Comparison of ENCODE assay signal across 18 cellular contexts in the genomic region with DNA sequence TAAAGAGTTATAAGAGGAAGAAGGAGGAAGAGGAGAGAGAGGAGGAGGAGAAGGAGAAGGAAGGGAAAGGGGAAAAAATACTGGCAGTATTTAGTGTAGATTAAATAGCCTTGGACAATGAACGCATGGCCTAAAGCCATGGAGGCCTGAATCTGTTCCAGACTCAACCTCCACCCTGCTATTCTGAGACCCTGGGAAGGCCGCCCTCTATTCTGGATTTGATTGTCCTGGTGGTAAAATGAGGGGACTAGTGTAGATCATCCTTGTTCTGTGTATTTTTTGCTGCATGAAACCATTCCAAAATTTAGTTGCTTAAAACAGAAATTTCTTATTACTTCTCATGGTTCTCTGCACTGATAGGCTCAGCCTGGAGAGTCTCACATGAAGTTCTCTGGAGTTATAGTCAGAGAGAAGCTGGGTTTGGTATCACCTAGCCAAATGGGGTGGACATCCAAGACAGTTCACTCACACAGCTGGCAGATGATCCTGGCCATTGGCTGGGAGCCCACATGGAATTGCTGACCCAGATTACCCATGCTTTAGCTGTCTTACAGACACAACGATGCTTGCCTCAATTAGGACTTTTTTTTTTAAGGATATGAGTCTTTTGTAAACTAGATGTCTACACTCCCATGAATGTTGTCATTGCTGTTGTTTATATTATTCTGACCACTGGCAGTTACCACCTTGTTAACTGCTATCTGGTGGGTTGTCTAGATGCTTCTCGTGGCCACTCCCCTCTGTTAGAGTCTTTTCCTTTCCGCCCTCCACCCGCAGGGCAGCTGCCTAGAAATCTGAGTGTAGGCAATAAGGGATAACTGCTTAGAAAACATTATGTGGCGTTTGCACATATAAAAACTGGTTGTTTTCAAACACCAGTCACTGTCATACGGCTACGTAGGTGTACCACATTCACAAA.
DNase-seq lines count a peak whose midpoint lies in the region; ATAC-seq and TF ChIP-seq lines count a peak whose summit lies in the region.
"Had no signal": no experiment of that assay in that cellular context is flagged by ENCODE, and none has a peak within 500 bp of the region (broad histone marks: within the 10 kb centered on the region; RNA-seq: fewer than 3 reads in every experiment).

No MANE protein-coding gene starts in this region.

- H3K4me3 ChIP-seq in MG63 (no peak overlapping the region), fibroblast of villous mesenchyme (ENCODE audit: low read depth, low read length) (no peak overlapping the region), trophoblast cell (ENCODE audit: low read depth, low read length) (no peak overlapping the region), lower leg skin (ENCODE audit: low read depth, poor library complexity, severe bottlenecking) (no peak overlapping the region)

- no peak overlapping the region for H3K27ac ChIP-seq in trophoblast cell (ENCODE audit: low read depth, low read length)
- H3K27ac ChIP-seq: epithelial cell of prostate had no signal

- H2AK5ac ChIP-seq in trophoblast cell (ENCODE audit: low read length): no peak overlapping the region

- no peaks in the 10 kb centered on the region for H3K9me3 Mint-ChIP-seq in stimulated activated memory B cell treated with anti-CD40 and anti-IgM and Interleukin-4, amounts not matched to agents 10 μg/mL and 1 μg/mL and 100 μg/mL, for 72 hours
- H3K9me3 Mint-ChIP-seq: dendritic cell treated with granulocyte-macrophage colony-stimulating factor and Interleukin-4, amounts not matched to agents 40 ng/mL and 50 ng/mL, for 4 days; immature natural killer cell; T-helper 2 cell treated with Interferon-gamma antibody and Interleukin-4, amounts not matched to agents 5 μg/mL and 100 μg/mL, for 36 hours had no signal

- no peak overlapping the region for H2BK12ac ChIP-seq in trophoblast cell (ENCODE audit: low read length)

- DNase-seq in EH (ENCODE audit: low read depth) (peak; percentile 78), MG63 (peak; percentile 95), fibroblast of villous mesenchyme (ENCODE audit: low read depth) (peak; percentile 36), trophoblast cell (no peak), SKM-1 (lab: John Stamatoyannopoulos, UW; ENCODE audit: unreplicated experiment) (no peak), lower leg skin (ENCODE audit: low spot score in 2 of 2) (no peak)
- DNase-seq: activated gamma-delta T cell treated with Interleukin-2 at 50 U/mL for 16 hours; immature natural killer cell; NCI-H1417; NCI-H2227 treated with DMSO at 0.1 percent for 48 hours; stimulated activated CD4-positive, alpha-beta T cell treated with anti-CD3 and anti-CD28 coated beads, Interleukin-4, amount 100 ng/mL, for 1 hour had no signal

- H3K4ac ChIP-seq in trophoblast cell (ENCODE audit: low read depth, low read length): no peak overlapping the region

- peak overlapping the region; percentile 42 for H3K14ac ChIP-seq in trophoblast cell (ENCODE audit: low read length)

- H3K36me3 ChIP-seq in MG63: no peaks in the 10 kb centered on the region
- H3K36me3 ChIP-seq in trophoblast cell (ENCODE audit: control insufficient read depth in 1 of 2, insufficient read depth in 2 of 2, low read length in 2 of 2): no peaks in the 10 kb centered on the region

- ATAC-seq in stimulated activated memory B cell treated with anti-CD40 and anti-IgM and Interleukin-4, amounts not matched to agents 10 μg/mL and 1 μg/mL and 100 μg/mL, for 72 hours: no peak
- ATAC-seq in HG02884 (IDR thresholded peaks at IDR 0.05; ENCODE audit: unreplicated experiment): no peak
- ATAC-seq: activated CD4-positive, CD25-positive, alpha-beta regulatory T cell treated with anti-CD3 and anti-CD28 coated beads, Interleukin-2, amount 50 U/mL, for 24 hours had no signal

- no CpG with 5 or more reads among the region's 9 CpGs for WGBS in trophoblast cell (ENCODE audit: extremely low coverage, insufficient coverage, insufficient read length)
- WGBS in lower leg skin, 2 donors: 77 to 85% methylated on average over 9 of the region's 9 CpGs

- no peak overlapping the region for H2BK120ac ChIP-seq in trophoblast cell (ENCODE audit: insufficient read depth, low read length, poor library complexity)

- H3K18ac ChIP-seq in trophoblast cell (ENCODE audit: low read length): no peak overlapping the region

- no peak for TF ChIP-seq CTCF in fibroblast of villous mesenchyme (IDR thresholded peaks at IDR 0.05; ENCODE audit: insufficient read depth, low read depth, low read length)
- no peak for TF ChIP-seq CTCF in lower leg skin (IDR thresholded peaks at IDR 0.05)

- H3K23ac ChIP-seq in trophoblast cell (ENCODE audit: low read length): no peak overlapping the region

- H3K27ac Mint-ChIP-seq in stimulated activated memory B cell treated with anti-CD40 and anti-IgM and Interleukin-4, amounts not matched to agents 10 μg/mL and 1 μg/mL and 100 μg/mL, for 72 hours: no peak overlapping the region
- H3K27ac Mint-ChIP-seq: dendritic cell treated with granulocyte-macrophage colony-stimulating factor and Interleukin-4, amounts not matched to agents 40 ng/mL and 50 ng/mL, for 4 days; immature natural killer cell; T-helper 2 cell treated with Interferon-gamma antibody and Interleukin-4, amounts not matched to agents 5 μg/mL and 100 μg/mL, for 36 hours had no signal

- H3K9me3 ChIP-seq in MG63 (no peaks in the 10 kb centered on the region), trophoblast cell (ENCODE audit: insufficient read depth, low read depth, low read length) (peaks cover 2% of the 10 kb centered on the region)

- H2BK5ac ChIP-seq in trophoblast cell (ENCODE audit: low read depth, low read length, poor library complexity): no peak overlapping the region

- no peaks in the 10 kb centered on the region for H3K79me1 ChIP-seq in trophoblast cell (ENCODE audit: low read length)

- intact Hi-C loops in lower leg skin (cut with DNase I; ENCODE audit: low total_unique reads): no loop called here

- no peak overlapping the region for H4K12ac ChIP-seq in trophoblast cell (ENCODE audit: low read depth, low read length)

- no peaks in the 10 kb centered on the region for H3K79me2 ChIP-seq in trophoblast cell (ENCODE audit: control insufficient read depth, insufficient read depth, low read length, poor library complexity)

- no peak overlapping the region for H2AFZ ChIP-seq in trophoblast cell (ENCODE audit: insufficient read depth, low read length, poor library complexity)

- H3K9ac ChIP-seq in trophoblast cell (ENCODE audit: low read length): no peak overlapping the region

- peaks cover 3 to 8% of the 10 kb centered on the region in 2 experiments for H3K4me1 ChIP-seq in trophoblast cell (ENCODE audit: control insufficient read depth in 1 of 2, insufficient read depth in 2 of 2, low read length in 2 of 2)

- TF ChIP-seq POLR2A in lower leg skin (IDR thresholded peaks at IDR 0.05): no peak

- no peaks in the 10 kb centered on the region for H3K27me3 ChIP-seq in MG63
- H3K27me3 ChIP-seq in trophoblast cell (ENCODE audit: insufficient read depth, low read length): no peaks in the 10 kb centered on the region

- no peak overlapping the region for H4K91ac ChIP-seq in trophoblast cell (ENCODE audit: low read depth, low read length)

- H3K4me3 Mint-ChIP-seq in stimulated activated memory B cell treated with anti-CD40 and anti-IgM and Interleukin-4, amounts not matched to agents 10 μg/mL and 1 μg/mL and 100 μg/mL, for 72 hours: no peak overlapping the region
- H3K4me3 Mint-ChIP-seq: brain; dendritic cell treated with granulocyte-macrophage colony-stimulating factor and Interleukin-4, amounts not matched to agents 40 ng/mL and 50 ng/mL, for 4 days; immature natural killer cell; T-helper 2 cell treated with Interferon-gamma antibody and Interleukin-4, amounts not matched to agents 5 μg/mL and 100 μg/mL, for 36 hours had no signal

- no peak overlapping the region for H3K4me2 ChIP-seq in trophoblast cell (ENCODE audit: low read length)

- H3K36me3 Mint-ChIP-seq in stimulated activated memory B cell treated with anti-CD40 and anti-IgM and Interleukin-4, amounts not matched to agents 10 μg/mL and 1 μg/mL and 100 μg/mL, for 72 hours: no peaks in the 10 kb centered on the region
- H3K36me3 Mint-ChIP-seq: brain, immature natural killer cell had no signal

- no peak overlapping the region for H4K8ac ChIP-seq in trophoblast cell (ENCODE audit: low read depth, low read length)

- no peaks in the 10 kb centered on the region for H3K27me3 Mint-ChIP-seq in stimulated activated memory B cell treated with anti-CD40 and anti-IgM and Interleukin-4, amounts not matched to agents 10 μg/mL and 1 μg/mL and 100 μg/mL, for 72 hours
- H3K27me3 Mint-ChIP-seq: brain; dendritic cell treated with granulocyte-macrophage colony-stimulating factor and Interleukin-4, amounts not matched to agents 40 ng/mL and 50 ng/mL, for 4 days had no signal

- no peaks in the 10 kb centered on the region for H3K4me1 Mint-ChIP-seq in stimulated activated memory B cell treated with anti-CD40 and anti-IgM and Interleukin-4, amounts not matched to agents 10 μg/mL and 1 μg/mL and 100 μg/mL, for 72 hours
- H3K4me1 Mint-ChIP-seq: immature natural killer cell had no signal

Comparison
In these comparisons a context has a peak if more than half of its experiments do, and no peak if none do; other contexts are left out.
1. DNase-seq: peak in EH (single experiment), MG63 (single experiment) and fibroblast of villous mesenchyme (single experiment); none in trophoblast cell (0 of 2), SKM-1 (single experiment) and lower leg skin (0 of 2).